In the genomic region with DNA sequence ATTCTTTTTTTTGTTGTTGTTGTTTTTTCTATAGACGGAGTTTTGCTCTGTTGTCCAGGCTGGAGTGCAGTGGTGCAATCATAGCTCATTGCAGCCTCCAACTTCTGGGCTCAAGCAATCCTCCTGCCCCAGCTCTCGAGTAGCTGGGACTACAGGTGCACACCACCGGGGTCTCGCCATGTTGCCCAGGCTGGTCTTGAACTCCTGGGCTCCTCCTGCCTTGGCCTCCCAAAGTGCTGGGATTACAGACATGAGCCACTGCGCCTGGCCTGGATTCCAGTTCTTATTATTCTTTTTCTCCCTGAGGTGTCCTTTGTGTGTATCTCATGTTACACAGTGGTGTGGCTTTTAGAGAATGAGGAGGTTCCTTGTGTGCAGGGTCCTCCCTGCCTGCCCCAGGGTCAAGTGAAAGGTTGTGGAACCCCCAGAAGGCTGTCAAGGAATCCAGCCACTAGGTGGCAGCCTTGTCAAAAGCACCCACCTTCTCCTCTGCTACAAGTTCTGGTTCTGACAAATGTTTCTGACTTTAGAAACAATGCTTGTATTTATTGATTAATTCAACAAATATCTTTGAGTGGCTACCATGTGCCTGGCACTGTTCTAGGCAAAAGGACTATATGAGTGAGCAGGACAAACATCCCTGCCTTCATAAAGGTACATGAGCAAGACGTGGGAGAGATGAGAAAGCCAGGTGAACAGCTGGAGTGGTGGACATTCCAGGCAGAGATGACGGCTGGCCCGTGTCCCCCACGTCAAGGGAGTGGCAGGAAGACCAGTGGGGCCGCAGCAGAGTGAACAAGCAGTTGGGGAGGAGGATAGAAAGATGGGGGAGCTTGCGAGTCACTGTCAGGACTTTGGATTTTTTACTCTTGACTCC, we compare ENCODE assay signal across 8 cellular contexts.
DNase-seq lines count a peak whose midpoint lies in the region; ATAC-seq, FAIRE-seq and TF ChIP-seq lines count a peak whose summit lies in the region.

No MANE protein-coding gene starts in this region.

- H4K20me1 ChIP-seq in HepG2 (ENCODE audit: insufficient read depth, low read length): no peaks in the 10 kb centered on the region

- 16% methylated on average over 11 of the region's 11 CpGs for WGBS in HepG2 (ENCODE audit: low lambda C conversion rate)

- no peaks in the 10 kb centered on the region for H3K9me3 ChIP-seq in colonic mucosa
- no peaks in the 10 kb centered on the region for H3K9me3 ChIP-seq in HepG2 (ENCODE audit: low read length)

- ATAC-seq in HepG2: peak; percentile 86
- no peak for ATAC-seq in GM21737 (IDR thresholded peaks at IDR 0.05; ENCODE audit: unreplicated experiment)

- TF ChIP-seq CTCF in colonic mucosa (IDR thresholded peaks at IDR 0.05) (peak; percentile 88), HepG2 (CRISPR knock-in tag; IDR thresholded peaks at IDR 0.05) (peak; percentile 83)

- H3K4me2 ChIP-seq in HepG2 (ENCODE audit: low read depth, low read length): no peak overlapping the region

- H3K36me3 ChIP-seq in colonic mucosa (no peaks in the 10 kb centered on the region), HepG2 (replicated peaks in 1 of 2; ENCODE audit: control insufficient read depth in 1 of 2, insufficient read depth in 2 of 2, low read length in 2 of 2) (no peaks in the 10 kb centered on the region)

- H3K27me3 ChIP-seq in colonic mucosa (no peaks in the 10 kb centered on the region), HepG2 (ENCODE audit: control insufficient read depth in 1 of 2, insufficient read depth in 2 of 2, low read length in 2 of 2) (no peaks in the 10 kb centered on the region; a peak in 1 of 5 replicates)

- peak; percentile 55; the same call in 1 of the 2 replicates for TF ChIP-seq RAD21 in HepG2 (CRISPR knock-in tag; IDR thresholded peaks at IDR 0.05)

- H3K4me1 ChIP-seq in colonic mucosa (no peaks in the 10 kb centered on the region), HepG2 (ENCODE audit: insufficient read depth, low read length) (no peaks in the 10 kb centered on the region)

- no TSS peak for BruUV-seq in HepG2 (replicated peaks; lab: Mats Ljungman, UMichigan)

- DNase-seq in NCI-H146 (lab: John Stamatoyannopoulos, UW) (peak; percentile 50), NCI-H146 treated with DMSO at 0.1 percent for 48 hours (lab: John Stamatoyannopoulos, UW; ENCODE audit: unreplicated experiment) (no peak), NCI-H345 treated with DMSO at 0.1 percent for 48 hours (lab: John Stamatoyannopoulos, UW; ENCODE audit: unreplicated experiment) (peak; percentile 17), colonic mucosa (peak; percentile 70), HepG2 (ENCODE audit: low spot score) (peak; percentile 50)
- peak; percentile 70 for DNase-seq in activated CD4-positive, alpha-beta T cell treated with anti-CD3 and anti-CD28 coated beads, Interleukin-2, amount 50 U/mL, for 1 hour
- DNase-seq in stimulated activated CD4-positive, alpha-beta T cell treated with anti-CD3 and anti-CD28 coated beads, Interleukin-4, amount 100 ng/mL, for 4 hours: peak; percentile 53 to 65

- in situ Hi-C loops in HepG2 (cut with HindIII; ENCODE audit: extremely low pct_ligation_motif_present, low pct_unique_long_range_greater_than_20kb): loop anchor here (10.0 kb wide), 2 partner anchors 103 to 193 kb away; no protein-coding TSS in a partner anchor

- POLR2A ChIA-PET in HepG2 (lab: Yijun Ruan, JAX): no interaction called here

- intact Hi-C loops in colonic mucosa (cut with DNase I): loop anchor here (5.0 kb wide), 2 partner anchors 106 to 196 kb away; no protein-coding TSS in a partner anchor
- intact Hi-C loops in HepG2 (cut with micrococcal nuclease; ENCODE audit: unreplicated experiment): loop anchor here (2.0 kb wide), 1 partner anchor 105 kb away; no protein-coding TSS in a partner anchor

- peak; percentile 73 for FAIRE-seq in HepG2 (lab: Jason Lieb, UNC)

- CTCF ChIA-PET in HepG2 (lab: Yijun Ruan, JAX; ENCODE audit: low intra/inter-chr PET ratio, low total read pairs): interaction anchor here (0.6 to 1.6 kb wide), 4 partner anchors 76 to 199 kb away, joined by 3 to 18 read pairs (median 10); no protein-coding TSS in a partner anchor

- H2AFZ ChIP-seq in HepG2 (ENCODE audit: low read length): no peak overlapping the region

- H3K9ac ChIP-seq in colonic mucosa (ENCODE audit: low read depth in 2 of 2, low read length in 2 of 2) (no peak overlapping the region), HepG2 (ENCODE audit: insufficient read depth, low read depth, low read length) (no peak overlapping the region)

- H3K27ac ChIP-seq in colonic mucosa (no peak overlapping the region), HepG2 (ENCODE audit: extremely low read length, insufficient read depth, low read length) (no peak overlapping the region)

- no peak for TF ChIP-seq POLR2A in HepG2 (IDR thresholded peaks at IDR 0.05; ENCODE audit: insufficient read depth in 1 of 2, low read depth in 2 of 2, low read length in 2 of 2)

- H3K4me3 ChIP-seq in colonic mucosa: peak overlapping the region; percentile 0
- no peak overlapping the region for H3K4me3 ChIP-seq in HepG2 (replicated peaks in 1 of 3; ENCODE audit: insufficient read depth in 1 of 3, low read depth in 2 of 3, low read length in 3 of 3)

- H3K79me2 ChIP-seq in HepG2 (ENCODE audit: insufficient read depth, low read length): no peaks in the 10 kb centered on the region

- TF ChIP-seq EP300 in HepG2 (IDR thresholded peaks at IDR 0.05; ENCODE audit: low read depth in 2 of 2, low read length in 2 of 2): no peak
- no peak for TF ChIP-seq EP300 in HepG2 (CRISPR knock-in tag; IDR thresholded peaks at IDR 0.05; ENCODE audit: borderline replicate concordance)

TF ChIP-seq in HepG2, 621 proteins besides CTCF, POLR2A, EP300 and RAD21 (continues in another document):
- TF ChIP-seq FIP1L1 (IDR thresholded peaks at IDR 0.05; ENCODE audit: borderline replicate concordance, insufficient read depth, low read depth, low read length) (no peak), TEAD3 (CRISPR knock-in tag; optimal IDR thresholded peaks at IDR 0.05; ENCODE audit: borderline replicate concordance) (peak; percentile 83), ZNF687 (CRISPR knock-in tag; IDR thresholded peaks at IDR 0.05) (no peak), HDAC1 (CRISPR knock-in tag; IDR thresholded peaks at IDR 0.05) (no peak), JARID2 (CRISPR knock-in tag; IDR thresholded peaks at IDR 0.05; ENCODE audit: insufficient replicate concordance) (no peak), PHB2 (IDR thresholded peaks at IDR 0.05; ENCODE audit: partially characterized antibody) (no peak), DPF2 (CRISPR knock-in tag; IDR thresholded peaks at IDR 0.05; ENCODE audit: borderline replicate concordance, low read depth) (no peak), RFX1 (IDR thresholded peaks at IDR 0.05) (no peak), GPN1 (CRISPR knock-in tag; IDR thresholded peaks at IDR 0.05; ENCODE audit: borderline replicate concordance) (no peak)
- TF ChIP-seq, protein P1, sequence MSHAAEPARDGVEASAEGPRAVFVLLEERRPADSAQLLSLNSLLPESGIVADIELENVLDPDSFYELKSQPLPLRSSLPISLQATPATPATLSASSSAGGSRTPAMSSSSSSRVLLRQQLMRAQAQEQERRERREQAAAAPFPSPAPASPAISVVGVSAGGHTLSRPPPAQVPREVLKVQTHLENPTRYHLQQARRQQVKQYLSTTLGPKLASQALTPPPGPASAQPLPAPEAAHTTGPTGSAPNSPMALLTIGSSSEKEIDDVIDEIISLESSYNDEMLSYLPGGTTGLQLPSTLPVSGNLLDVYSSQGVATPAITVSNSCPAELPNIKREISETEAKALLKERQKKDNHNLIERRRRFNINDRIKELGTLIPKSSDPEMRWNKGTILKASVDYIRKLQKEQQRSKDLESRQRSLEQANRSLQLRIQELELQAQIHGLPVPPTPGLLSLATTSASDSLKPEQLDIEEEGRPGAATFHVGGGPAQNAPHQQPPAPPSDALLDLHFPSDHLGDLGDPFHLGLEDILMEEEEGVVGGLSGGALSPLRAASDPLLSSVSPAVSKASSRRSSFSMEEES (CRISPR knock-in tag; IDR thresholded peaks at IDR 0.05): no peak
- TF ChIP-seq, protein P2, sequence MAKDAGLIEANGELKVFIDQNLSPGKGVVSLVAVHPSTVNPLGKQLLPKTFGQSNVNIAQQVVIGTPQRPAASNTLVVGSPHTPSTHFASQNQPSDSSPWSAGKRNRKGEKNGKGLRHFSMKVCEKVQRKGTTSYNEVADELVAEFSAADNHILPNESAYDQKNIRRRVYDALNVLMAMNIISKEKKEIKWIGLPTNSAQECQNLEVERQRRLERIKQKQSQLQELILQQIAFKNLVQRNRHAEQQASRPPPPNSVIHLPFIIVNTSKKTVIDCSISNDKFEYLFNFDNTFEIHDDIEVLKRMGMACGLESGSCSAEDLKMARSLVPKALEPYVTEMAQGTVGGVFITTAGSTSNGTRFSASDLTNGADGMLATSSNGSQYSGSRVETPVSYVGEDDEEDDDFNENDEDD (CRISPR knock-in tag; IDR thresholded peaks at IDR 0.05; ENCODE audit: borderline replicate concordance): no peak
